In the genomic region with DNA sequence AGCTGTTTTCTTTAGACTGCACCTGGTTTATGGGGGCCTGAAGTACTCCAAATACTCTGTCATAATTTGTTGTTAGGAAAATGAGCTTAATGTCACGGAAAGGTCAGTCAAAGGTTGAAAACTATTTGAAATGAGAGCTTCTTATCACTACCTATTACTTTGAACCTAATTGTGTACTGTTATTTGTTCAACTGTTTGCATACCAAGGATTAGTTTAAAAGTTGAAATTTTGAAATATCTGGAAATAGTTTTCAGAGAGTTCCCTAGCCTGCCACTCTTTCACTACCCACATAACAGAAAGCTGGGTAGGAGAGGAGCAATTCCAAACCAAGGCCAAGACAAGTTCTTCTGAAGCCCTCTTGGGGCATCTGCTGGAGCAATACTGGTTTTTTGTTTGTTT, we compare ENCODE assay signal across 29 cellular contexts.
"Had no signal": no experiment of that assay in that cellular context is flagged by ENCODE, and none has a peak within 500 bp of the region (broad histone marks: within the 10 kb centered on the region; RNA-seq: fewer than 3 reads in every experiment).

No MANE protein-coding gene starts in this region.

- H3K4me3 Mint-ChIP-seq: natural killer cell; nephron; neural progenitor cell; stimulated activated naive B cell treated with anti-CD40 and anti-IgM and Interleukin-4, amounts not matched to agents 10 μg/mL and 1 μg/mL and 100 μg/mL, for 72 hours; stimulated activated naive CD8-positive, alpha-beta T cell treated with anti-CD3 and anti-CD28 coated beads, Interleukin-15, Interleukin-2, amounts not matched to agents 100 ng/mL and 50 ng/mL, for 24 hours had no signal

- H3K4me1 Mint-ChIP-seq: natural killer cell, nephron, neural progenitor cell had no signal

- H3K79me2 ChIP-seq: parathyroid adenoma had no signal

- H3K4me2 ChIP-seq: neural progenitor cell, smooth muscle cell had no signal

- H3K4me3 ChIP-seq: neural progenitor cell, ovary, psoas muscle, skin epidermis, smooth muscle cell, spleen, stomach, thoracic aorta, thyroid gland, tibial nerve, upper lobe of left lung, vagina had no signal

- ATAC-seq: natural killer cell; psoas muscle; right cardiac atrium; sciatic nerve; stimulated activated naive B cell treated with anti-CD40 and anti-IgM and Interleukin-4, amounts not matched to agents 10 μg/mL and 1 μg/mL and 100 μg/mL, for 72 hours had no signal

- H3K9me3 Mint-ChIP-seq: natural killer cell; nephron; neural progenitor cell; stimulated activated naive B cell treated with anti-CD40 and anti-IgM and Interleukin-4, amounts not matched to agents 10 μg/mL and 1 μg/mL and 100 μg/mL, for 72 hours; stimulated activated naive CD8-positive, alpha-beta T cell treated with anti-CD3 and anti-CD28 coated beads, Interleukin-15, Interleukin-2, amounts not matched to agents 100 ng/mL and 50 ng/mL, for 24 hours had no signal

- H3K36me3 ChIP-seq: neural progenitor cell, ovary, spleen, stomach, thoracic aorta, thyroid gland, tibial nerve, upper lobe of left lung, vagina had no signal

- H3K36me3 Mint-ChIP-seq: natural killer cell; neural progenitor cell; stimulated activated naive B cell treated with anti-CD40 and anti-IgM and Interleukin-4, amounts not matched to agents 10 μg/mL and 1 μg/mL and 100 μg/mL, for 72 hours had no signal

- H2AFZ ChIP-seq: neural progenitor cell, parathyroid adenoma had no signal

- DNase-seq: natural killer cell; occipital lobe; ovary; psoas muscle; right cardiac atrium; spleen; stimulated activated CD4-positive, alpha-beta T cell treated with anti-CD3 and anti-CD28 coated beads, Interleukin-12 subunit alpha, Interleukin-12 subunit beta, amount 100 ng/mL, for 4 hours; stimulated activated CD4-positive, alpha-beta T cell treated with anti-CD3 and anti-CD28 coated beads, Interleukin-1b, Interleukin-23, amount 100 ng/mL, for 48 hours; stimulated activated CD4-positive, alpha-beta T cell treated with anti-CD3 and anti-CD28 coated beads, Interleukin-4, amount 100 ng/mL, for 1 hour; stimulated activated CD4-positive, alpha-beta T cell treated with anti-CD3 and anti-CD28 coated beads, Interleukin-4, amount 100 ng/mL, for 4 hours; stimulated activated CD8-positive, alpha-beta memory T cell treated with anti-CD3 and anti-CD28 coated beads, Interleukin-4, amount 100 ng/mL, for 48 hours; stimulated activated naive B cell treated with anti-CD40 and anti-IgM and Interleukin-4, amounts not matched to agents 10 μg/mL and 1 μg/mL and 100 μg/mL, for 72 hours; stimulated activated naive CD4-positive, alpha-beta T cell treated with Interleukin-2 at 50 U/mL for 16 hours; stomach; thyroid gland; trophoblast cell; upper lobe of left lung had no signal

- H3K27me3 ChIP-seq: neural progenitor cell, ovary, spleen, stomach, thyroid gland, tibial nerve, upper lobe of left lung, vagina had no signal

- FAIRE-seq: urothelium cell line had no signal

- H3K9me3 ChIP-seq: ovary, psoas muscle, spleen, stomach, thoracic aorta, thyroid gland, tibial nerve, upper lobe of left lung, vagina had no signal

- H3K9ac ChIP-seq: neural progenitor cell, parathyroid adenoma had no signal

- H3K4me1 ChIP-seq: neural progenitor cell, parathyroid adenoma, psoas muscle, spleen, stomach, thyroid gland, tibial nerve, upper lobe of left lung, vagina had no signal

- H3K27ac Mint-ChIP-seq: natural killer cell; nephron; neural progenitor cell; progenitor cell of endocrine pancreas; stimulated activated naive B cell treated with anti-CD40 and anti-IgM and Interleukin-4, amounts not matched to agents 10 μg/mL and 1 μg/mL and 100 μg/mL, for 72 hours; stimulated activated naive CD8-positive, alpha-beta T cell treated with anti-CD3 and anti-CD28 coated beads, Interleukin-15, Interleukin-2, amounts not matched to agents 100 ng/mL and 50 ng/mL, for 24 hours had no signal

- H3K27ac ChIP-seq: neural progenitor cell, ovary, parathyroid adenoma, psoas muscle, skin epidermis, spleen, stomach, thoracic aorta, thyroid gland, tibial nerve, upper lobe of left lung, vagina had no signal
